In the genomic region with DNA sequence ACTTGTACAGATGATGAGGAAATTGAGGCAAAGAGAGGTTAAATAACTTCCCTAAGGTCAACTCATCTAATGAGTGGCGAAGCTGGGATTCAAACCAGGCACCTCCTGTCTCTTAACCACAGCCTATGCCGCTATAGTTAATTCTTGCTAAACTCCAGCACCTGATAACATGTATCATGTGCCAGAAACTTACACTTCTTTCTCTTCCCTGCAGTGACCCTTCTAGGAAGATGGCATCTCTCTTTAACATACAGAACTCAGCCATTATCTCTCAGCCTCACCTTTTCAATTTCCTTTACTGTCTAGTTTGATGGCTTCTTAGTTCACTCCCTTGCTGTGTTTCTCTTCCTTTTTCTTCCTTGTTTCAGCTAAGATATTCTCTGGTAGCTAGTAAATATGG, we compare ENCODE assay signal across 1 cellular context.
A peak's percentile ranks its signal among the peaks of the same experiment; 100 is the strongest.
TF ChIP-seq lines count a peak whose summit lies in the region.

No MANE protein-coding gene starts in this region.

TF ChIP-seq in K562, 482 proteins besides CTCF, POLR2A, EP300 and RAD21 (continued from another document and continues in another):
- TF ChIP-seq, protein P1, sequence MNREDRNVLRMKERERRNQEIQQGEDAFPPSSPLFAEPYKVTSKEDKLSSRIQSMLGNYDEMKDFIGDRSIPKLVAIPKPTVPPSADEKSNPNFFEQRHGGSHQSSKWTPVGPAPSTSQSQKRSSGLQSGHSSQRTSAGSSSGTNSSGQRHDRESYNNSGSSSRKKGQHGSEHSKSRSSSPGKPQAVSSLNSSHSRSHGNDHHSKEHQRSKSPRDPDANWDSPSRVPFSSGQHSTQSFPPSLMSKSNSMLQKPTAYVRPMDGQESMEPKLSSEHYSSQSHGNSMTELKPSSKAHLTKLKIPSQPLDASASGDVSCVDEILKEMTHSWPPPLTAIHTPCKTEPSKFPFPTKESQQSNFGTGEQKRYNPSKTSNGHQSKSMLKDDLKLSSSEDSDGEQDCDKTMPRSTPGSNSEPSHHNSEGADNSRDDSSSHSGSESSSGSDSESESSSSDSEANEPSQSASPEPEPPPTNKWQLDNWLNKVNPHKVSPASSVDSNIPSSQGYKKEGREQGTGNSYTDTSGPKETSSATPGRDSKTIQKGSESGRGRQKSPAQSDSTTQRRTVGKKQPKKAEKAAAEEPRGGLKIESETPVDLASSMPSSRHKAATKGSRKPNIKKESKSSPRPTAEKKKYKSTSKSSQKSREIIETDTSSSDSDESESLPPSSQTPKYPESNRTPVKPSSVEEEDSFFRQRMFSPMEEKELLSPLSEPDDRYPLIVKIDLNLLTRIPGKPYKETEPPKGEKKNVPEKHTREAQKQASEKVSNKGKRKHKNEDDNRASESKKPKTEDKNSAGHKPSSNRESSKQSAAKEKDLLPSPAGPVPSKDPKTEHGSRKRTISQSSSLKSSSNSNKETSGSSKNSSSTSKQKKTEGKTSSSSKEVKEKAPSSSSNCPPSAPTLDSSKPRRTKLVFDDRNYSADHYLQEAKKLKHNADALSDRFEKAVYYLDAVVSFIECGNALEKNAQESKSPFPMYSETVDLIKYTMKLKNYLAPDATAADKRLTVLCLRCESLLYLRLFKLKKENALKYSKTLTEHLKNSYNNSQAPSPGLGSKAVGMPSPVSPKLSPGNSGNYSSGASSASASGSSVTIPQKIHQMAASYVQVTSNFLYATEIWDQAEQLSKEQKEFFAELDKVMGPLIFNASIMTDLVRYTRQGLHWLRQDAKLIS (CRISPR knock-in tag; IDR thresholded peaks at IDR 0.05), result no peak
- TF ChIP-seq ZKSCAN1 (IDR thresholded peaks at IDR 0.05; ENCODE audit: low read depth, low read length), result no peak
- TF ChIP-seq, protein P2, sequence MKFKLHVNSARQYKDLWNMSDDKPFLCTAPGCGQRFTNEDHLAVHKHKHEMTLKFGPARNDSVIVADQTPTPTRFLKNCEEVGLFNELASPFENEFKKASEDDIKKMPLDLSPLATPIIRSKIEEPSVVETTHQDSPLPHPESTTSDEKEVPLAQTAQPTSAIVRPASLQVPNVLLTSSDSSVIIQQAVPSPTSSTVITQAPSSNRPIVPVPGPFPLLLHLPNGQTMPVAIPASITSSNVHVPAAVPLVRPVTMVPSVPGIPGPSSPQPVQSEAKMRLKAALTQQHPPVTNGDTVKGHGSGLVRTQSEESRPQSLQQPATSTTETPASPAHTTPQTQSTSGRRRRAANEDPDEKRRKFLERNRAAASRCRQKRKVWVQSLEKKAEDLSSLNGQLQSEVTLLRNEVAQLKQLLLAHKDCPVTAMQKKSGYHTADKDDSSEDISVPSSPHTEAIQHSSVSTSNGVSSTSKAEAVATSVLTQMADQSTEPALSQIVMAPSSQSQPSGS (CRISPR knock-in tag; IDR thresholded peaks at IDR 0.05), result no peak
- TF ChIP-seq KLF6 (CRISPR knock-in tag; IDR thresholded peaks at IDR 0.05; ENCODE audit: borderline replicate concordance), result no peak
- TF ChIP-seq XRCC3 (IDR thresholded peaks at IDR 0.05), result no peak
- TF ChIP-seq MTA1 (IDR thresholded peaks at IDR 0.05; ENCODE audit: borderline replicate concordance), result no peak
- TF ChIP-seq ATF7 (IDR thresholded peaks at IDR 0.05), result no peak
- no peak for TF ChIP-seq ZNF644 (tag; IDR thresholded peaks at IDR 0.05; ENCODE audit: low read depth)
- TF ChIP-seq COPS2 (conservative IDR thresholded peaks at IDR 0.05), result no peak
- TF ChIP-seq, protein P3, sequence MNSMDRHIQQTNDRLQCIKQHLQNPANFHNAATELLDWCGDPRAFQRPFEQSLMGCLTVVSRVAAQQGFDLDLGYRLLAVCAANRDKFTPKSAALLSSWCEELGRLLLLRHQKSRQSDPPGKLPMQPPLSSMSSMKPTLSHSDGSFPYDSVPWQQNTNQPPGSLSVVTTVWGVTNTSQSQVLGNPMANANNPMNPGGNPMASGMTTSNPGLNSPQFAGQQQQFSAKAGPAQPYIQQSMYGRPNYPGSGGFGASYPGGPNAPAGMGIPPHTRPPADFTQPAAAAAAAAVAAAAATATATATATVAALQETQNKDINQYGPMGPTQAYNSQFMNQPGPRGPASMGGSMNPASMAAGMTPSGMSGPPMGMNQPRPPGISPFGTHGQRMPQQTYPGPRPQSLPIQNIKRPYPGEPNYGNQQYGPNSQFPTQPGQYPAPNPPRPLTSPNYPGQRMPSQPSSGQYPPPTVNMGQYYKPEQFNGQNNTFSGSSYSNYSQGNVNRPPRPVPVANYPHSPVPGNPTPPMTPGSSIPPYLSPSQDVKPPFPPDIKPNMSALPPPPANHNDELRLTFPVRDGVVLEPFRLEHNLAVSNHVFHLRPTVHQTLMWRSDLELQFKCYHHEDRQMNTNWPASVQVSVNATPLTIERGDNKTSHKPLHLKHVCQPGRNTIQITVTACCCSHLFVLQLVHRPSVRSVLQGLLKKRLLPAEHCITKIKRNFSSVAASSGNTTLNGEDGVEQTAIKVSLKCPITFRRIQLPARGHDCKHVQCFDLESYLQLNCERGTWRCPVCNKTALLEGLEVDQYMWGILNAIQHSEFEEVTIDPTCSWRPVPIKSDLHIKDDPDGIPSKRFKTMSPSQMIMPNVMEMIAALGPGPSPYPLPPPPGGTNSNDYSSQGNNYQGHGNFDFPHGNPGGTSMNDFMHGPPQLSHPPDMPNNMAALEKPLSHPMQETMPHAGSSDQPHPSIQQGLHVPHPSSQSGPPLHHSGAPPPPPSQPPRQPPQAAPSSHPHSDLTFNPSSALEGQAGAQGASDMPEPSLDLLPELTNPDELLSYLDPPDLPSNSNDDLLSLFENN (IDR thresholded peaks at IDR 0.05; ENCODE audit: low read depth in 2 of 2, low read length in 2 of 2), result no peak
- peak; percentile 81 for TF ChIP-seq DPF2 (IDR thresholded peaks at IDR 0.05)
- TF ChIP-seq FOXJ3 (CRISPR knock-in tag; IDR thresholded peaks at IDR 0.05), result no peak
- TF ChIP-seq ZNF785 (CRISPR knock-in tag; IDR thresholded peaks at IDR 0.05), result no peak
- no peak for TF ChIP-seq GABPB2 (CRISPR knock-in tag; conservative IDR thresholded peaks at IDR 0.05)
- no peak for TF ChIP-seq RBM39 (optimal IDR thresholded peaks at IDR 0.05; ENCODE audit: low read depth, low read length)
- TF ChIP-seq CHD2 (IDR thresholded peaks at IDR 0.05; ENCODE audit: low read depth, low read length), result no peak
- TF ChIP-seq, protein P4, sequence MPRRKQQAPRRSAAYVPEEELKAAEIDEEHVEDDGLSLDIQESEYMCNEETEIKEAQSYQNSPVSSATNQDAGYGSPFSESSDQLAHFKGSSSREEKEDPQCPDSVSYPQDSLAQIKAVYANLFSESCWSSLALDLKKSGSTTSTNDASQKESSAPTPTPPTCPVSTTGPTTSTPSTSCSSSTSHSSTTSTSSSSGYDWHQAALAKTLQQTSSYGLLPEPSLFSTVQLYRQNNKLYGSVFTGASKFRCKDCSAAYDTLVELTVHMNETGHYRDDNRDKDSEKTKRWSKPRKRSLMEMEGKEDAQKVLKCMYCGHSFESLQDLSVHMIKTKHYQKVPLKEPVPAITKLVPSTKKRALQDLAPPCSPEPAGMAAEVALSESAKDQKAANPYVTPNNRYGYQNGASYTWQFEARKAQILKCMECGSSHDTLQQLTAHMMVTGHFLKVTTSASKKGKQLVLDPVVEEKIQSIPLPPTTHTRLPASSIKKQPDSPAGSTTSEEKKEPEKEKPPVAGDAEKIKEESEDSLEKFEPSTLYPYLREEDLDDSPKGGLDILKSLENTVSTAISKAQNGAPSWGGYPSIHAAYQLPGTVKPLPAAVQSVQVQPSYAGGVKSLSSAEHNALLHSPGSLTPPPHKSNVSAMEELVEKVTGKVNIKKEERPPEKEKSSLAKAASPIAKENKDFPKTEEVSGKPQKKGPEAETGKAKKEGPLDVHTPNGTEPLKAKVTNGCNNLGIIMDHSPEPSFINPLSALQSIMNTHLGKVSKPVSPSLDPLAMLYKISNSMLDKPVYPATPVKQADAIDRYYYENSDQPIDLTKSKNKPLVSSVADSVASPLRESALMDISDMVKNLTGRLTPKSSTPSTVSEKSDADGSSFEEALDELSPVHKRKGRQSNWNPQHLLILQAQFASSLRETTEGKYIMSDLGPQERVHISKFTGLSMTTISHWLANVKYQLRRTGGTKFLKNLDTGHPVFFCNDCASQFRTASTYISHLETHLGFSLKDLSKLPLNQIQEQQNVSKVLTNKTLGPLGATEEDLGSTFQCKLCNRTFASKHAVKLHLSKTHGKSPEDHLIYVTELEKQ (CRISPR knock-in tag; IDR thresholded peaks at IDR 0.05), result no peak
- TF ChIP-seq KDM4B (IDR thresholded peaks at IDR 0.05; ENCODE audit: borderline replicate concordance in 2 of 2, low read depth in 1 of 2), result no peak
- TF ChIP-seq, protein P5, sequence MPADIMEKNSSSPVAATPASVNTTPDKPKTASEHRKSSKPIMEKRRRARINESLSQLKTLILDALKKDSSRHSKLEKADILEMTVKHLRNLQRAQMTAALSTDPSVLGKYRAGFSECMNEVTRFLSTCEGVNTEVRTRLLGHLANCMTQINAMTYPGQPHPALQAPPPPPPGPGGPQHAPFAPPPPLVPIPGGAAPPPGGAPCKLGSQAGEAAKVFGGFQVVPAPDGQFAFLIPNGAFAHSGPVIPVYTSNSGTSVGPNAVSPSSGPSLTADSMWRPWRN (IDR thresholded peaks at IDR 0.05; ENCODE audit: low read depth), result no peak
- TF ChIP-seq, protein P6, sequence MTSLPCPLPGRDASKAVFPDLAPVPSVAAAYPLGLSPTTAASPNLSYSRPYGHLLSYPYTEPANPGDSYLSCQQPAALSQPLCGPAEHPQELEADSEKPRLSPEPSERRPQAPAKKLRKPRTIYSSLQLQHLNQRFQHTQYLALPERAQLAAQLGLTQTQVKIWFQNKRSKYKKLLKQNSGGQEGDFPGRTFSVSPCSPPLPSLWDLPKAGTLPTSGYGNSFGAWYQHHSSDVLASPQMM (CRISPR knock-in tag; IDR thresholded peaks at IDR 0.05), result no peak
- TF ChIP-seq BCOR (IDR thresholded peaks at IDR 0.05), result peak; percentile 19; the same call in 1 of the 2 replicates
- TF ChIP-seq XRCC5 (IDR thresholded peaks at IDR 0.05; ENCODE audit: low read depth, low read length), result no peak
- TF ChIP-seq ZNF212 (CRISPR knock-in tag; IDR thresholded peaks at IDR 0.05), result no peak
- TF ChIP-seq ZNF133 (CRISPR knock-in tag; IDR thresholded peaks at IDR 0.05), result no peak
- peak; percentile 61; the same call in 1 of the 2 replicates for TF ChIP-seq KLF16 (IDR thresholded peaks at IDR 0.05)
- TF ChIP-seq RBM22 (IDR thresholded peaks at IDR 0.05; ENCODE audit: low read depth, low read length, poor library complexity, severe bottlenecking), result no peak
- no peak for TF ChIP-seq ZBTB7A (IDR thresholded peaks at IDR 0.05; ENCODE audit: borderline replicate concordance, control insufficient read depth, low read depth, low read length)
- no peak for TF ChIP-seq ZNF830 (CRISPR knock-in tag; IDR thresholded peaks at IDR 0.05)
- TF ChIP-seq ZNF507 (tag; conservative IDR thresholded peaks at IDR 0.05), result no peak
- no peak for TF ChIP-seq CBX8 (IDR thresholded peaks at IDR 0.05; ENCODE audit: borderline replicate concordance, extremely low read depth, low read depth, low read length, poor library complexity, severe bottlenecking)
- TF ChIP-seq E2F3 (CRISPR knock-in tag; IDR thresholded peaks at IDR 0.05), result no peak
- no peak for TF ChIP-seq ELF2 (CRISPR knock-in tag; IDR thresholded peaks at IDR 0.05)
- no peak for TF ChIP-seq ZNF3 (CRISPR knock-in tag; IDR thresholded peaks at IDR 0.05)
- no peak for TF ChIP-seq BRD9 (IDR thresholded peaks at IDR 0.05; ENCODE audit: low read depth, partially characterized antibody)
- no peak for TF ChIP-seq DDX20 (tag; IDR thresholded peaks at IDR 0.05; ENCODE audit: low read depth)
- TF ChIP-seq ZNF263 (CRISPR knock-in tag; IDR thresholded peaks at IDR 0.05; ENCODE audit: borderline replicate concordance), result no peak
- peak; percentile 61 for TF ChIP-seq PML (IDR thresholded peaks at IDR 0.05; ENCODE audit: low read length)
- TF ChIP-seq, protein P7, sequence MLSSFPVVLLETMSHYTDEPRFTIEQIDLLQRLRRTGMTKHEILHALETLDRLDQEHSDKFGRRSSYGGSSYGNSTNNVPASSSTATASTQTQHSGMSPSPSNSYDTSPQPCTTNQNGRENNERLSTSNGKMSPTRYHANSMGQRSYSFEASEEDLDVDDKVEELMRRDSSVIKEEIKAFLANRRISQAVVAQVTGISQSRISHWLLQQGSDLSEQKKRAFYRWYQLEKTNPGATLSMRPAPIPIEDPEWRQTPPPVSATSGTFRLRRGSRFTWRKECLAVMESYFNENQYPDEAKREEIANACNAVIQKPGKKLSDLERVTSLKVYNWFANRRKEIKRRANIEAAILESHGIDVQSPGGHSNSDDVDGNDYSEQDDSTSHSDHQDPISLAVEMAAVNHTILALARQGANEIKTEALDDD (IDR thresholded peaks at IDR 0.05), result peak; percentile 70; the same call in 1 of the 2 replicates
- no peak for TF ChIP-seq GTF2F1 (IDR thresholded peaks at IDR 0.05; ENCODE audit: low read depth, low read length)
- no peak for TF ChIP-seq NELFE (IDR thresholded peaks at IDR 0.05; ENCODE audit: insufficient read depth, insufficient read length)
- no peak for TF ChIP-seq ZKSCAN3 (CRISPR knock-in tag; IDR thresholded peaks at IDR 0.05)
- TF ChIP-seq WHSC1 (IDR thresholded peaks at IDR 0.05; ENCODE audit: low read length), result no peak
- TF ChIP-seq, protein P8, sequence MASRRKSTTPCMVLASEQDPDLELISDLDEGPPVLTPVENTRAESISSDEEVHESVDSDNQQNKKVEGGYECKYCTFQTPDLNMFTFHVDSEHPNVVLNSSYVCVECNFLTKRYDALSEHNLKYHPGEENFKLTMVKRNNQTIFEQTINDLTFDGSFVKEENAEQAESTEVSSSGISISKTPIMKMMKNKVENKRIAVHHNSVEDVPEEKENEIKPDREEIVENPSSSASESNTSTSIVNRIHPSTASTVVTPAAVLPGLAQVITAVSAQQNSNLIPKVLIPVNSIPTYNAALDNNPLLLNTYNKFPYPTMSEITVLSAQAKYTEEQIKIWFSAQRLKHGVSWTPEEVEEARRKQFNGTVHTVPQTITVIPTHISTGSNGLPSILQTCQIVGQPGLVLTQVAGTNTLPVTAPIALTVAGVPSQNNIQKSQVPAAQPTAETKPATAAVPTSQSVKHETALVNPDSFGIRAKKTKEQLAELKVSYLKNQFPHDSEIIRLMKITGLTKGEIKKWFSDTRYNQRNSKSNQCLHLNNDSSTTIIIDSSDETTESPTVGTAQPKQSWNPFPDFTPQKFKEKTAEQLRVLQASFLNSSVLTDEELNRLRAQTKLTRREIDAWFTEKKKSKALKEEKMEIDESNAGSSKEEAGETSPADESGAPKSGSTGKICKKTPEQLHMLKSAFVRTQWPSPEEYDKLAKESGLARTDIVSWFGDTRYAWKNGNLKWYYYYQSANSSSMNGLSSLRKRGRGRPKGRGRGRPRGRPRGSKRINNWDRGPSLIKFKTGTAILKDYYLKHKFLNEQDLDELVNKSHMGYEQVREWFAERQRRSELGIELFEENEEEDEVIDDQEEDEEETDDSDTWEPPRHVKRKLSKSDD (conservative IDR thresholded peaks at IDR 0.05; ENCODE audit: low read length), result no peak
- TF ChIP-seq ADNP (tag; IDR thresholded peaks at IDR 0.05), result peak; percentile 50
- TF ChIP-seq NCOA6 (IDR thresholded peaks at IDR 0.05), result no peak
- TF ChIP-seq, protein P9, sequence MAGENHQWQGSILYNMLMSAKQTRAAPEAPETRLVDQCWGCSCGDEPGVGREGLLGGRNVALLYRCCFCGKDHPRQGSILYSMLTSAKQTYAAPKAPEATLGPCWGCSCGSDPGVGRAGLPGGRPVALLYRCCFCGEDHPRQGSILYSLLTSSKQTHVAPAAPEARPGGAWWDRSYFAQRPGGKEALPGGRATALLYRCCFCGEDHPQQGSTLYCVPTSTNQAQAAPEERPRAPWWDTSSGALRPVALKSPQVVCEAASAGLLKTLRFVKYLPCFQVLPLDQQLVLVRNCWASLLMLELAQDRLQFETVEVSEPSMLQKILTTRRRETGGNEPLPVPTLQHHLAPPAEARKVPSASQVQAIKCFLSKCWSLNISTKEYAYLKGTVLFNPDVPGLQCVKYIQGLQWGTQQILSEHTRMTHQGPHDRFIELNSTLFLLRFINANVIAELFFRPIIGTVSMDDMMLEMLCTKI (IDR thresholded peaks at IDR 0.05; ENCODE audit: partially characterized antibody), result no peak
- peak; percentile 86 for TF ChIP-seq TEAD4 (IDR thresholded peaks at IDR 0.05; ENCODE audit: low read length)
- TF ChIP-seq TEAD4 (CRISPR knock-in tag; IDR thresholded peaks at IDR 0.05; ENCODE audit: borderline replicate concordance), result no peak
- peak; percentile 55; the same call in 1 of the 2 replicates for TF ChIP-seq EHMT2 (IDR thresholded peaks at IDR 0.05)
